ENCODE assay signal across 9 cellular contexts in genomic region chr7:155803418-155804376, GRCh38. TPM values are rescaled to one million over a fixed set of nuclear protein-coding genes. Genes with fewer than 3 reads are reported as not detected.
DNase-seq lines count a peak whose midpoint lies in the region; ATAC-seq, FAIRE-seq and TF ChIP-seq lines count a peak whose summit lies in the region.
"Had no signal": no experiment of that assay in that cellular context is flagged by ENCODE, and none has a peak within 500 bp of the region (broad histone marks: within the 10 kb centered on the region; RNA-seq: fewer than 3 reads in every experiment).

No MANE protein-coding gene starts in this region.

- H3K9me3 ChIP-seq in endodermal cell (ENCODE audit: control insufficient read depth, low read length): no peaks in the 10 kb centered on the region
- H3K9me3 ChIP-seq in pancreas: no peaks in the 10 kb centered on the region
- H3K9me3 ChIP-seq: SJSA1 had no signal

- H3K4me3 Mint-ChIP-seq in endodermal cell: peak overlapping the region; percentile 60

- H3K27ac Mint-ChIP-seq in endodermal cell: peak overlapping the region; percentile 84

- TF ChIP-seq CTCF in endodermal cell (conservative IDR thresholded peaks at IDR 0.05): no peak
- TF ChIP-seq CTCF in pancreas (IDR thresholded peaks at IDR 0.05): no peak

- peaks cover 4% of the 10 kb centered on the region for H3K9me3 Mint-ChIP-seq in endodermal cell

- FAIRE-seq in pancreas (lab: Jason Lieb, UNC): no peak

- intact Hi-C loops in pancreas (cut with DNase I): no loop called here

- H3K4me3 ChIP-seq in endodermal cell (ENCODE audit: low read length) (peak overlapping the region; percentile 66), pancreas (peak overlapping the region in 2 of 4 donors; percentile 23 to 32)
- H3K4me3 ChIP-seq: SJSA1 had no signal

- DNase-seq in GF-D8 (lab: John Stamatoyannopoulos, UW) (peak; percentile 91), NCI-H460 (ENCODE audit: extremely low read depth, low read depth) (peak; percentile 71), endodermal cell (peak; percentile 90), pancreas (peak in 1 of 6 donors; percentile 69)
- no peak for DNase-seq in stimulated activated naive CD4-positive, alpha-beta T cell (lab: John Stamatoyannopoulos, UW)

- no peaks in the 10 kb centered on the region for H3K36me3 ChIP-seq in endodermal cell (ENCODE audit: control insufficient read depth, insufficient read depth, low read length)
- H3K36me3 ChIP-seq in pancreas: no peaks in the 10 kb centered on the region
- H3K36me3 ChIP-seq: SJSA1 had no signal

- peaks cover 86% of the 10 kb centered on the region for H3K27me3 ChIP-seq in endodermal cell (ENCODE audit: control insufficient read depth, insufficient read depth, low read length, poor library complexity, severe bottlenecking)
- peaks cover 0 to 38% (median 12%) of the 10 kb centered on the region in 4 donors for H3K27me3 ChIP-seq in pancreas

- H3K4me1 Mint-ChIP-seq in endodermal cell: peaks cover 5% of the 10 kb centered on the region

- WGBS in endodermal cell (ENCODE audit: insufficient coverage in 1 of 2, insufficient read length in 1 of 2), 2 experiments: 1 to 2% methylated on average over 25 to 96 of the region's 96 CpGs
- 2 to 3% methylated on average over 51 to 96 of the region's 96 CpGs for WGBS in pancreas, 2 donors

- peak in 3 of 4 donors; percentile 18 to 49 (median 30) for ATAC-seq in pancreas
- no peak for ATAC-seq in GM21717 (IDR thresholded peaks at IDR 0.05; ENCODE audit: unreplicated experiment)
- no peak for ATAC-seq in HG02763 (IDR thresholded peaks at IDR 0.05; ENCODE audit: unreplicated experiment)
- no peak for ATAC-seq in HG03442 (IDR thresholded peaks at IDR 0.05; ENCODE audit: unreplicated experiment)

- no peaks in the 10 kb centered on the region for H3K36me3 Mint-ChIP-seq in endodermal cell (ENCODE audit: low read depth)

- H3K27ac ChIP-seq in endodermal cell (ENCODE audit: low read depth, low read length): no peak overlapping the region
- H3K27ac ChIP-seq in pancreas: no peak overlapping the region
- H3K27ac ChIP-seq: SJSA1 had no signal

- H3K9ac ChIP-seq in endodermal cell (ENCODE audit: extremely low read depth, low read length, poor library complexity, severe bottlenecking): peak overlapping the region; percentile 81

- H3K4me1 ChIP-seq in endodermal cell (ENCODE audit: control insufficient read depth, insufficient read depth, low read length) (peaks cover 6% of the 10 kb centered on the region), pancreas (peaks cover 0 to 23% (median 17%) of the 10 kb centered on the region in 3 donors)

- H3K27me3 Mint-ChIP-seq in endodermal cell (ENCODE audit: insufficient read depth): peaks cover 74% of the 10 kb centered on the region

RNA-seq across cellular contexts. Expression of gene SHH, which starts 8.6 kb away (rescaled TPM):
- total RNA-seq in NCI-H460 (2014; rRNA removed; shearing (Covaris generic)): 7.1 and 7.9 TPM in 2 replicates
- 4.1 and 5.0 TPM in 2 replicates for polyA plus RNA-seq in NCI-H460 (2014; cell fraction: nucleus; rRNA removed)
- total RNA-seq in endodermal cell (1 to 10 TPM in 1 of 2 donors, under 1 TPM in 1; 0.99 to 1.6 TPM), pancreas (under 1 TPM; 0.16 to 0.85 (median 0.26) TPM)
- polyA plus RNA-seq in endodermal cell (2013, experiment 1 of 2): 0.93 TPM
- 0.41 TPM for polyA plus RNA-seq in endodermal cell (2013, experiment 2 of 2)
- polyA plus RNA-seq in pancreas: under 1 TPM; 0.08 to 0.35 TPM
- total RNA-seq: SJSA1 had no signal

Comparison
In these comparisons a context has a peak if more than half of its experiments do, and no peak if none do; other contexts are left out.
1. DNase-seq: peak in GF-D8 (single experiment), NCI-H460 (single experiment) and endodermal cell (single experiment); none in stimulated activated naive CD4-positive, alpha-beta T cell (0 of 6).
2. ATAC-seq: peak in pancreas (3 of 4); none in GM21717 (single experiment), HG02763 (single experiment) and HG03442 (single experiment).